ENCODE assay signal across 17 cellular contexts in the genomic region with DNA sequence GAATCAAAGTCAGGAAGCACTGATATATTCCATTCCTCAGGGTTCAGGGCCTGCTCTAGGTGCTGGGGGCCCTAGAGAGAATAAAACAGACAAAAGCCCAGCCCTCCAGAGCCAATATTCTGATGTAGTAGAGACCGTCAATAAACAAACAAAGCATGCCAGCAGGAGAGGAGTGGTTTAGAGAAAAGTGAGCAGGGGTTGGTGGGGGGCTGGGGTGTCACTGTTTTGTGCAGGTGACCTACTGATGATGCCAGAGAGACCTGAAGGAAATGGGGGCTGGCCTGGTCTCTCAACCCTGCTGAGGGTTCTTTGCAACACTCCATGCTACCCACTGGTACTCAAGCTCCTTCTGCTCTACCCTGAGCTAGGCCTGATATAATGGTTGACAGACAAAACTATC. TPM values are rescaled to one million over a fixed set of nuclear protein-coding genes. Genes with fewer than 3 reads are reported as not detected.
DNase-seq lines count a peak whose midpoint lies in the region; ATAC-seq and TF ChIP-seq lines count a peak whose summit lies in the region.
"Had no signal": no experiment of that assay in that cellular context is flagged by ENCODE, and none has a peak within 500 bp of the region (broad histone marks: within the 10 kb centered on the region; RNA-seq: fewer than 3 reads in every experiment).

No MANE protein-coding gene starts in this region.

- no peaks in the 10 kb centered on the region for H3K9me3 Mint-ChIP-seq in activated T-cell treated with anti-CD3 and anti-CD28 coated beads, Interleukin-2, amount 50 U/mL, for 72 hours
- H3K9me3 Mint-ChIP-seq in activated T-helper 2 cell treated with anti-CD3 and anti-CD28 coated beads, Interferon-gamma antibody, Interleukin-2, Interleukin-4, amounts not matched to agents 10 μg/mL and 5 μg/mL and 100 μg/mL, durations not matched to agents 14 hours and 24 hours and 36 hours = no peaks in the 10 kb centered on the region
- H3K9me3 Mint-ChIP-seq in mesothelial cell of epicardium = peaks cover 10% of the 10 kb centered on the region
- H3K9me3 Mint-ChIP-seq: H9 had no signal

- TF ChIP-seq CTCF in mesothelial cell of epicardium (IDR thresholded peaks at IDR 0.05; ENCODE audit: unreplicated experiment) = no peak

- H3K27me3 Mint-ChIP-seq in activated T-cell treated with anti-CD3 and anti-CD28 coated beads, Interleukin-2, amount 50 U/mL, for 72 hours (ENCODE audit: low read depth) = peaks cover 10% of the 10 kb centered on the region
- peaks cover 42% of the 10 kb centered on the region for H3K27me3 Mint-ChIP-seq in activated T-helper 2 cell treated with anti-CD3 and anti-CD28 coated beads, Interferon-gamma antibody, Interleukin-2, Interleukin-4, amounts not matched to agents 10 μg/mL and 5 μg/mL and 100 μg/mL, durations not matched to agents 14 hours and 24 hours and 36 hours (ENCODE audit: low read depth)
- no peaks in the 10 kb centered on the region for H3K27me3 Mint-ChIP-seq in mesothelial cell of epicardium (ENCODE audit: low read depth)

- no peak for ATAC-seq in activated T-cell treated with anti-CD3 and anti-CD28 coated beads, Interleukin-2, amount 50 U/mL, for 72 hours (replicated peaks in 1 of 2)
- no peak for ATAC-seq in GM21528 (IDR thresholded peaks at IDR 0.05; ENCODE audit: low FRiP score, unreplicated experiment)
- ATAC-seq: Panc1, Right ventricle myocardium inferior had no signal

- peak; percentile 31 for DNase-seq in NCI-H2107 treated with DMSO at 0.1 percent for 48 hours (lab: John Stamatoyannopoulos, UW; ENCODE audit: unreplicated experiment)
- no peak for DNase-seq in NCI-H2107 (lab: John Stamatoyannopoulos, UW)
- DNase-seq in activated T-cell treated with anti-CD3 and anti-CD28 coated beads, Interleukin-2, amount 50 U/mL, for 72 hours = no peak
- no peak for DNase-seq in activated T-cell treated with anti-CD3 and anti-CD28 coated beads for 4 hours
- no peak for DNase-seq in activated T-helper 2 cell treated with anti-CD3 and anti-CD28 coated beads, Interferon-gamma antibody, Interleukin-2, Interleukin-4, amounts not matched to agents 10 μg/mL and 5 μg/mL and 100 μg/mL, durations not matched to agents 14 hours and 24 hours and 36 hours (ENCODE audit: low spot score)
- DNase-seq in mesothelial cell of epicardium (ENCODE audit: low spot score in 2 of 2, unreplicated experiment in 2 of 2) = no peak
- DNase-seq in kidney glomerular epithelial cell (lab: John Stamatoyannopoulos, UW) = no peak
- DNase-seq: DMS 273 treated with DMSO at 0.1 percent for 48 hours, H9, Karpas-422, NCI-H1930, NCI-H226, NCI-H526 had no signal

- H3K36me3 Mint-ChIP-seq in activated T-cell treated with anti-CD3 and anti-CD28 coated beads, Interleukin-2, amount 50 U/mL, for 72 hours (ENCODE audit: insufficient read depth in 2 of 2) = no peaks in the 10 kb centered on the region
- no peaks in the 10 kb centered on the region for H3K36me3 Mint-ChIP-seq in activated T-helper 2 cell treated with anti-CD3 and anti-CD28 coated beads, Interferon-gamma antibody, Interleukin-2, Interleukin-4, amounts not matched to agents 10 μg/mL and 5 μg/mL and 100 μg/mL, durations not matched to agents 14 hours and 24 hours and 36 hours (ENCODE audit: low read depth)
- H3K36me3 Mint-ChIP-seq in mesothelial cell of epicardium = no peaks in the 10 kb centered on the region

- peak overlapping the region in 1 of 2 donors; percentile 69 for H3K4me3 Mint-ChIP-seq in activated T-cell treated with anti-CD3 and anti-CD28 coated beads, Interleukin-2, amount 50 U/mL, for 72 hours
- no peak overlapping the region for H3K4me3 Mint-ChIP-seq in activated T-helper 2 cell treated with anti-CD3 and anti-CD28 coated beads, Interferon-gamma antibody, Interleukin-2, Interleukin-4, amounts not matched to agents 10 μg/mL and 5 μg/mL and 100 μg/mL, durations not matched to agents 14 hours and 24 hours and 36 hours (ENCODE audit: low read depth)
- H3K4me3 Mint-ChIP-seq in mesothelial cell of epicardium = no peak overlapping the region
- H3K4me3 Mint-ChIP-seq: H9 had no signal

- H3K4me1 Mint-ChIP-seq in activated T-cell treated with anti-CD3 and anti-CD28 coated beads, Interleukin-2, amount 50 U/mL, for 72 hours (ENCODE audit: low read depth) = peaks cover 40% of the 10 kb centered on the region
- H3K4me1 Mint-ChIP-seq in activated T-helper 2 cell treated with anti-CD3 and anti-CD28 coated beads, Interferon-gamma antibody, Interleukin-2, Interleukin-4, amounts not matched to agents 10 μg/mL and 5 μg/mL and 100 μg/mL, durations not matched to agents 14 hours and 24 hours and 36 hours (ENCODE audit: low read depth) = peaks cover 42% of the 10 kb centered on the region
- peaks cover 36% of the 10 kb centered on the region for H3K4me1 Mint-ChIP-seq in mesothelial cell of epicardium

- intact Hi-C loops in activated T-helper 2 cell treated with anti-CD3 and anti-CD28 coated beads, Interferon-gamma antibody, Interleukin-2, Interleukin-4, amounts not matched to agents 10 μg/mL and 5 μg/mL and 100 μg/mL, durations not matched to agents 14 hours and 24 hours and 36 hours (cut with micrococcal nuclease) = no loop called here

- H3K27ac Mint-ChIP-seq in activated T-cell treated with anti-CD3 and anti-CD28 coated beads, Interleukin-2, amount 50 U/mL, for 72 hours = peak overlapping the region; percentile 81
- H3K27ac Mint-ChIP-seq in activated T-helper 2 cell treated with anti-CD3 and anti-CD28 coated beads, Interferon-gamma antibody, Interleukin-2, Interleukin-4, amounts not matched to agents 10 μg/mL and 5 μg/mL and 100 μg/mL, durations not matched to agents 14 hours and 24 hours and 36 hours = peak overlapping the region; percentile 54
- peak overlapping the region; percentile 55 for H3K27ac Mint-ChIP-seq in mesothelial cell of epicardium

RNA-seq across cellular contexts. Expression of a gene that starts 26.5 kb away (rescaled TPM):
- total RNA-seq in activated T-cell treated with anti-CD3 and anti-CD28 coated beads, Interleukin-2, amount 50 U/mL, for 72 hours = 1 to 10 TPM in 1 of 2 donors, under 1 TPM in 1; 0.53 to 1.6 TPM
- 0.27 and 0.30 TPM in 2 replicates for total RNA-seq in activated T-helper 2 cell treated with anti-CD3 and anti-CD28 coated beads, Interferon-gamma antibody, Interleukin-2, Interleukin-4, amounts not matched to agents 10 μg/mL and 5 μg/mL and 100 μg/mL, durations not matched to agents 14 hours and 24 hours and 36 hours
- total RNA-seq in mesothelial cell of epicardium = not detected in 3 replicates
- total RNA-seq: Daoy, H9, Right ventricle myocardium inferior had no signal

RNA-seq across cellular contexts. Expression of a gene that starts 39.6 kb away (rescaled TPM):
- total RNA-seq in activated T-cell treated with anti-CD3 and anti-CD28 coated beads, Interleukin-2, amount 50 U/mL, for 72 hours = 10 to 100 TPM; 34.3 to 77.1 TPM
- 46.0 and 46.3 TPM in 2 replicates for total RNA-seq in activated T-helper 2 cell treated with anti-CD3 and anti-CD28 coated beads, Interferon-gamma antibody, Interleukin-2, Interleukin-4, amounts not matched to agents 10 μg/mL and 5 μg/mL and 100 μg/mL, durations not matched to agents 14 hours and 24 hours and 36 hours
- total RNA-seq in mesothelial cell of epicardium = not detected in 3 replicates
- total RNA-seq: Daoy, H9, Right ventricle myocardium inferior had no signal

RNA-seq across cellular contexts. Expression of a gene that starts 54.3 kb away (rescaled TPM):
- total RNA-seq in activated T-cell treated with anti-CD3 and anti-CD28 coated beads, Interleukin-2, amount 50 U/mL, for 72 hours = 1 to 10 TPM in 1 of 2 donors, under 1 TPM in 1; 0.89 to 5.4 TPM
- 0.80 TPM in 1 of 2 replicates, not detected in the other for total RNA-seq in activated T-helper 2 cell treated with anti-CD3 and anti-CD28 coated beads, Interferon-gamma antibody, Interleukin-2, Interleukin-4, amounts not matched to agents 10 μg/mL and 5 μg/mL and 100 μg/mL, durations not matched to agents 14 hours and 24 hours and 36 hours
- not detected in 3 replicates for total RNA-seq in mesothelial cell of epicardium
- total RNA-seq: Daoy, H9, Right ventricle myocardium inferior had no signal

Comparison
In these comparisons a context has a peak if more than half of its experiments do, and no peak if none do; other contexts are left out.
1. RNA of a gene that starts 39.6 kb away (total RNA-seq): 34.3 to 77.1 TPM in activated T-cell treated with anti-CD3 and anti-CD28 coated beads, Interleukin-2, amount 50 U/mL, for 72 hours and 46.0 to 46.3 TPM in activated T-helper 2 cell treated with anti-CD3 and anti-CD28 coated beads, Interferon-gamma antibody, Interleukin-2, Interleukin-4, amounts not matched to agents 10 μg/mL and 5 μg/mL and 100 μg/mL, durations not matched to agents 14 hours and 24 hours and 36 hours; not detected in mesothelial cell of epicardium; every median in the first group is over 10 times any median in the second.
2. Peak in every context shown above with its lines, with median percentiles within 50 percentile points of each other: H3K27ac Mint-ChIP-seq.